ENCODE assay signal across 8 cellular contexts in genomic region chr3:180679178-180680096, GRCh38. TPM values are rescaled to one million over a fixed set of nuclear protein-coding genes. Genes with fewer than 3 reads are reported as not detected.
A peak's percentile ranks its signal among the peaks of the same experiment; 100 is the strongest.
DNase-seq lines count a peak whose midpoint lies in the region; ATAC-seq and TF ChIP-seq lines count a peak whose summit lies in the region.

Gene CCDC39 (minus strand): TSS chr3:180679489. CDS start chr3:180679380, 109 bp downstream.

- peak within 1 kb of the TSS; percentile 85 for H3K27ac Mint-ChIP-seq in MCF 10A (ENCODE audit: low read depth, unreplicated experiment)

- H3K79me2 ChIP-seq in smooth muscle cell (ENCODE audit: low read depth), result no peaks in the 10 kb centered on the region

- WGBS in smooth muscle cell (ENCODE audit: low lambda C conversion rate), result under 1% methylated on average over 56 of the region's 56 CpGs

- H4K20me1 ChIP-seq in smooth muscle cell (ENCODE audit: low read depth), result no peaks in the 10 kb centered on the region

- H3K4me3 ChIP-seq in GM12865 (ENCODE audit: low read depth, low read length) (peak within 1 kb of the TSS; percentile 79), smooth muscle cell (peak within 1 kb of the TSS; percentile 72)

- H3K4me3 Mint-ChIP-seq in MCF 10A (ENCODE audit: unreplicated experiment), result peak within 1 kb of the TSS; percentile 88

- no peaks in the 10 kb centered on the region for H3K27me3 Mint-ChIP-seq in MCF 10A (ENCODE audit: insufficient read depth, unreplicated experiment)

- H3K27ac ChIP-seq in smooth muscle cell (ENCODE audit: low read depth), result no peak within 1 kb of the TSS

- H3K9ac ChIP-seq in smooth muscle cell (ENCODE audit: low read depth), result no peak within 1 kb of the TSS

- H2AFZ ChIP-seq in smooth muscle cell (ENCODE audit: low read depth), result peak within 1 kb of the TSS; percentile 94

- DNase-seq in GM12865 (ENCODE audit: low read depth) (peak; percentile 86), NCI-H1417 (lab: John Stamatoyannopoulos, UW) (peak; percentile 91 to 98 (median 97)), T1000 (lab: John Stamatoyannopoulos, UW) (peak; percentile 71), MCF 10A (ENCODE audit: unreplicated experiment) (peak; percentile 67), iPS-NIHi7 (ENCODE audit: extremely low spot score) (peak; percentile 84), smooth muscle cell (lab: John Stamatoyannopoulos, UW; ENCODE audit: unreplicated experiment) (peak; percentile 7), GOT3 (lab: John Stamatoyannopoulos, UW) (no peak)

- H3K9me3 Mint-ChIP-seq in MCF 10A (ENCODE audit: unreplicated experiment), result peaks cover 5% of the 10 kb centered on the region

- ATAC-seq in HG02610 (IDR thresholded peaks at IDR 0.05; ENCODE audit: unreplicated experiment), result peak; percentile 98

- H3K36me3 Mint-ChIP-seq in MCF 10A (ENCODE audit: insufficient read depth, unreplicated experiment), result no peaks in the 10 kb centered on the region

- H3K27me3 ChIP-seq in smooth muscle cell (ENCODE audit: low read depth), result peaks cover 35% of the 10 kb centered on the region

- H3K4me1 ChIP-seq in smooth muscle cell (ENCODE audit: low read depth), result no peaks in the 10 kb centered on the region

- TF ChIP-seq CTCF in GM12865 (IDR thresholded peaks at IDR 0.05; ENCODE audit: insufficient read depth, low read depth, low read length, missing control alignments) (no peak), MCF 10A (IDR thresholded peaks at IDR 0.05; ENCODE audit: unreplicated experiment) (no peak), smooth muscle cell (IDR thresholded peaks at IDR 0.05; ENCODE audit: borderline replicate concordance, insufficient read depth, poor library complexity, severe bottlenecking) (no peak)

- POLR2A ChIA-PET in MCF 10A (lab: Yijun Ruan, JAX), result interaction anchor here (0.5 to 1.6 kb wide), 5 partner anchors 13 to 809 kb away, joined by 3 to 5 read pairs (median 4); partner anchors contain the start of gene TTC14

- CTCF ChIA-PET in MCF 10A (lab: Yijun Ruan, JAX), result interaction anchor here (0.9 to 2.0 kb wide), 8 partner anchors 13 to 887 kb away, joined by 3 to 7 read pairs (median 5); no protein-coding TSS in a partner anchor

- no peaks in the 10 kb centered on the region for H3F3A ChIP-seq in smooth muscle cell (ENCODE audit: low read depth)

- intact Hi-C loops in MCF 10A (cut with micrococcal nuclease), result no loop called here

- H3K9me3 ChIP-seq in smooth muscle cell (replicated peaks; ENCODE audit: low read depth), result no peaks in the 10 kb centered on the region

- peak within 1 kb of the TSS; percentile 83 for H3K4me2 ChIP-seq in smooth muscle cell

- H3K4me1 Mint-ChIP-seq in MCF 10A (ENCODE audit: insufficient read depth, unreplicated experiment), result peaks cover 8% of the 10 kb centered on the region

- BruUV-seq in MCF 10A (replicated peaks; lab: Mats Ljungman, UMichigan), result TSS peak; percentile 68

- H3K36me3 ChIP-seq in smooth muscle cell (ENCODE audit: low read depth), result no peaks in the 10 kb centered on the region

RNA-seq across cellular contexts. Expression of gene CCDC39, which starts in this region (rescaled TPM):
- not detected in 2 replicates for total RNA-seq in MCF 10A (2022)
- total RNA-seq in smooth muscle cell, result not detected in 2 replicates
- not detected in 2 replicates for polyA plus RNA-seq in smooth muscle cell

Comparison
In these comparisons a context has a peak if more than half of its experiments do, and no peak if none do; other contexts are left out.
1. Peak in DNase-seq in MCF 10A; RNA of the gene not detected or under 1 TPM.
2. Peak in DNase-seq, H3K4me3 ChIP-seq and H3K4me2 ChIP-seq in smooth muscle cell; RNA of the gene not detected or under 1 TPM.